22 cellular contexts compared by ENCODE assay signal in genomic region chr12:63945777-63946176, GRCh38.
"Had no signal": no experiment of that assay in that cellular context is flagged by ENCODE, and none has a peak within 500 bp of the region (broad histone marks: within the 10 kb centered on the region; RNA-seq: fewer than 3 reads in every experiment).

No MANE protein-coding gene starts in this region.

- H3K4me1 ChIP-seq: psoas muscle had no signal

- H3K27me3 ChIP-seq: esophagus squamous epithelium, neural progenitor cell, suprapubic skin, upper lobe of left lung had no signal

- H3K36me3 ChIP-seq: esophagus squamous epithelium, neural progenitor cell, suprapubic skin, upper lobe of left lung had no signal

- H3K36me3 Mint-ChIP-seq: mesothelial cell of epicardium, neural progenitor cell had no signal

- H3K9ac ChIP-seq: neural progenitor cell had no signal

- H3K27ac Mint-ChIP-seq: activated naive CD4-positive, alpha-beta T cell treated with anti-CD3 and anti-CD28 coated beads for 36 hours; mesothelial cell of epicardium; neural progenitor cell; stimulated activated naive CD8-positive, alpha-beta T cell treated with anti-CD3 and anti-CD28 coated beads, Interleukin-15, Interleukin-2, amounts not matched to agents 100 ng/mL and 50 ng/mL, for 24 hours had no signal

- FAIRE-seq: endothelial cell of umbilical vein had no signal

- H3K4me2 ChIP-seq: neural progenitor cell had no signal

- H2AFZ ChIP-seq: neural progenitor cell had no signal

- H3K9me3 ChIP-seq: esophagus squamous epithelium, psoas muscle, suprapubic skin, upper lobe of left lung had no signal

- H3K4me3 Mint-ChIP-seq: activated naive CD4-positive, alpha-beta T cell treated with anti-CD3 and anti-CD28 coated beads for 36 hours; activated T-cell treated with anti-CD3 and anti-CD28 coated beads, Interleukin-2, amount 50 U/mL, for 4 hours; brain; mesothelial cell of epicardium; neural progenitor cell; stimulated activated naive CD8-positive, alpha-beta T cell treated with anti-CD3 and anti-CD28 coated beads, Interleukin-15, Interleukin-2, amounts not matched to agents 100 ng/mL and 50 ng/mL, for 24 hours had no signal

- H3K27me3 Mint-ChIP-seq: brain had no signal

- H3K4me3 ChIP-seq: esophagus squamous epithelium, lung, neural progenitor cell, psoas muscle, skin epidermis, suprapubic skin, upper lobe of left lung had no signal

- DNase-seq: activated CD4-positive, alpha-beta T cell treated with anti-CD3 and anti-CD28 coated beads, Interleukin-2, amount 50 U/mL, for 1 hour; activated CD4-positive, CD25-positive, alpha-beta regulatory T cell treated with anti-CD3 and anti-CD28 coated beads, Interleukin-2, amount 50 U/mL, for 72 hours; activated CD8-positive, alpha-beta memory T cell treated with anti-CD3 and anti-CD28 coated beads, Interleukin-2, amount 50 U/mL, for 4 hours; activated naive CD4-positive, alpha-beta T cell treated with anti-CD3 and anti-CD28 coated beads for 36 hours; activated T-cell treated with anti-CD3 and anti-CD28 coated beads, Interleukin-2, amount 50 U/mL, for 4 hours; cortex of kidney; effector CD8-positive, alpha-beta T cell; esophagus squamous epithelium; psoas muscle; right cardiac atrium; SW 1271; T-helper 2 cell; upper lobe of left lung had no signal

- H3K9me3 Mint-ChIP-seq: activated naive CD4-positive, alpha-beta T cell treated with anti-CD3 and anti-CD28 coated beads for 36 hours; activated T-cell treated with anti-CD3 and anti-CD28 coated beads, Interleukin-2, amount 50 U/mL, for 4 hours; brain; mesothelial cell of epicardium; neural progenitor cell; stimulated activated naive CD8-positive, alpha-beta T cell treated with anti-CD3 and anti-CD28 coated beads, Interleukin-15, Interleukin-2, amounts not matched to agents 100 ng/mL and 50 ng/mL, for 24 hours had no signal

- H3K27ac ChIP-seq: esophagus squamous epithelium, neural progenitor cell, psoas muscle, skin epidermis, suprapubic skin, VCaP had no signal
